Comparison of ENCODE assay signal across 8 cellular contexts in the genomic region with DNA sequence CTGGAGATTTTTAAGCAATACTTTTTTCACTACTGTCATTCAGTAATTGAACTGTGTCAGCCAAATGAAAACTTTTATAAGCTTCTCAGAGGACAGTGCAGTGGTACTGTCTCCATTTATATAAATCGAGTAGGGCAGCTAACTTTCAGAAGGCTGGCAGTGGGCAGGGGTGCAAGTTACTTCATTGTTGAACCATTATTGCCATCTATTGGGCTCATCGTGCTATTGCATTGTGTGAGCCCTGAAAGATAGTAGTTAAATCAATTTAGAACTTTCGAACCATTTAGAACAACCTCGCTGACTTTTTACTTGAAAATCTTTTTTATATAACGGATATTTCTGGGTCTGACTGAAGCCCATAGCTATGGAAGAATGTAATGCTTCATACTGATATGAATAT.
DNase-seq lines count a peak whose midpoint lies in the region; ATAC-seq and TF ChIP-seq lines count a peak whose summit lies in the region.

No MANE protein-coding gene starts in this region.

- no peaks in the 10 kb centered on the region for H3K27me3 ChIP-seq in left lung

- H3K4me1 ChIP-seq in left lung: peaks cover 0 to 4% of the 10 kb centered on the region in 2 donors

- H3K27me3 Mint-ChIP-seq in chondrocyte (ENCODE audit: low read depth) (no peaks in the 10 kb centered on the region), type B pancreatic cell (no peaks in the 10 kb centered on the region)

- no peak overlapping the region for H3K27ac ChIP-seq in 22Rv1
- no peak overlapping the region for H3K27ac ChIP-seq in left lung

- no peaks in the 10 kb centered on the region for H3K4me1 Mint-ChIP-seq in chondrocyte (ENCODE audit: low read depth)
- peaks cover 10% of the 10 kb centered on the region for H3K4me1 Mint-ChIP-seq in type B pancreatic cell (ENCODE audit: unreplicated experiment)

- peak; percentile 31 for DNase-seq in GM04504 (ENCODE audit: low read depth)
- DNase-seq in LHCN-M2 (ENCODE audit: low read depth): peak; percentile 39
- peak; percentile 66 for DNase-seq in OCI-M1 (lab: John Stamatoyannopoulos, UW)
- DNase-seq in chondrocyte (ENCODE audit: low spot score): no peak
- DNase-seq in left lung: no peak
- no peak for DNase-seq in type B pancreatic cell (ENCODE audit: extremely low spot score, unreplicated experiment)

- peak; percentile 78 for TF ChIP-seq CTCF in 22Rv1 (IDR thresholded peaks at IDR 0.05)
- TF ChIP-seq CTCF in chondrocyte (IDR thresholded peaks at IDR 0.05): peak; percentile 97
- peak; percentile 65 to 74 for TF ChIP-seq CTCF in left lung (IDR thresholded peaks at IDR 0.05)
- TF ChIP-seq CTCF in type B pancreatic cell (conservative IDR thresholded peaks at IDR 0.05): peak; percentile 90

- H3K4me3 ChIP-seq in left lung: no peak overlapping the region

- H3K9me3 Mint-ChIP-seq in chondrocyte (ENCODE audit: low read depth) (no peaks in the 10 kb centered on the region), type B pancreatic cell (no peaks in the 10 kb centered on the region)

- no peak overlapping the region for H3K4me3 Mint-ChIP-seq in chondrocyte (ENCODE audit: unreplicated experiment)
- H3K4me3 Mint-ChIP-seq in type B pancreatic cell: no peak overlapping the region

- no peaks in the 10 kb centered on the region for H3K36me3 ChIP-seq in left lung

- H3K36me3 Mint-ChIP-seq in chondrocyte (ENCODE audit: low read depth) (peaks cover 3% of the 10 kb centered on the region), type B pancreatic cell (no peaks in the 10 kb centered on the region)

- H3K27ac Mint-ChIP-seq in chondrocyte (ENCODE audit: unreplicated experiment) (no peak overlapping the region), type B pancreatic cell (no peak overlapping the region)

- peak; percentile 88 for ATAC-seq in left lung
- ATAC-seq in GM18907 (IDR thresholded peaks at IDR 0.05; ENCODE audit: unreplicated experiment): no peak

- intact Hi-C loops in left lung (cut with DNase I): loop anchor here in 1 of 2 donors (5.0 to 10.0 kb wide), 2 partner anchors 596 to 679 kb away; no protein-coding TSS in a partner anchor

- H3K9me3 ChIP-seq in left lung: no peaks in the 10 kb centered on the region

Comparison
In these comparisons a context has a peak if more than half of its experiments do, and no peak if none do; other contexts are left out.
1. DNase-seq: peak in GM04504 (single experiment), LHCN-M2 (single experiment) and OCI-M1 (single experiment); none in chondrocyte (single experiment), left lung (0 of 2) and type B pancreatic cell (single experiment).
2. Peak in every context shown above with its lines, with median percentiles within 50 percentile points of each other: CTCF ChIP-seq.